ENCODE assay signal across 1 cellular context in the genomic region with DNA sequence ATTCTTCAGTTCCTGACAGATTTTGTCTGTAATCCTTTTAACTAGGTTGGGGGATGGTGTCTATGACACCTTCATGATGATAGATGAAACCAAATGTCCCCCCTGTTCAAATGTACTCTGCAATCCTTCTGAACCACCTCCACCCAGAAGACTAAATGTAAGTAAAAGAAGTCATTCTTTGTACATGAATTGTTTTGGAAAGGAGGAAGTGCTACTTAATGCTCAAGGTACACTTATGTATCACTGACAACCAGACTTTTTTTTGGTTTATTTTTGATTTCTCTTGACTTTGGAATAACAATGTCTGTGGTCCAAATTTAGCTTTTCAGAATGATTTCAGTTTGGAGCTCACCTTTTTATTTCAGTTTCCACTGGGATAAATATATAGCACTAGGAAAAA.
TF ChIP-seq lines count a peak whose summit lies in the region.

No MANE protein-coding gene starts in this region.

TF ChIP-seq in GM23338, 12 proteins besides CTCF, POLR2A, EP300 and RAD21:
- TF ChIP-seq, protein P1, sequence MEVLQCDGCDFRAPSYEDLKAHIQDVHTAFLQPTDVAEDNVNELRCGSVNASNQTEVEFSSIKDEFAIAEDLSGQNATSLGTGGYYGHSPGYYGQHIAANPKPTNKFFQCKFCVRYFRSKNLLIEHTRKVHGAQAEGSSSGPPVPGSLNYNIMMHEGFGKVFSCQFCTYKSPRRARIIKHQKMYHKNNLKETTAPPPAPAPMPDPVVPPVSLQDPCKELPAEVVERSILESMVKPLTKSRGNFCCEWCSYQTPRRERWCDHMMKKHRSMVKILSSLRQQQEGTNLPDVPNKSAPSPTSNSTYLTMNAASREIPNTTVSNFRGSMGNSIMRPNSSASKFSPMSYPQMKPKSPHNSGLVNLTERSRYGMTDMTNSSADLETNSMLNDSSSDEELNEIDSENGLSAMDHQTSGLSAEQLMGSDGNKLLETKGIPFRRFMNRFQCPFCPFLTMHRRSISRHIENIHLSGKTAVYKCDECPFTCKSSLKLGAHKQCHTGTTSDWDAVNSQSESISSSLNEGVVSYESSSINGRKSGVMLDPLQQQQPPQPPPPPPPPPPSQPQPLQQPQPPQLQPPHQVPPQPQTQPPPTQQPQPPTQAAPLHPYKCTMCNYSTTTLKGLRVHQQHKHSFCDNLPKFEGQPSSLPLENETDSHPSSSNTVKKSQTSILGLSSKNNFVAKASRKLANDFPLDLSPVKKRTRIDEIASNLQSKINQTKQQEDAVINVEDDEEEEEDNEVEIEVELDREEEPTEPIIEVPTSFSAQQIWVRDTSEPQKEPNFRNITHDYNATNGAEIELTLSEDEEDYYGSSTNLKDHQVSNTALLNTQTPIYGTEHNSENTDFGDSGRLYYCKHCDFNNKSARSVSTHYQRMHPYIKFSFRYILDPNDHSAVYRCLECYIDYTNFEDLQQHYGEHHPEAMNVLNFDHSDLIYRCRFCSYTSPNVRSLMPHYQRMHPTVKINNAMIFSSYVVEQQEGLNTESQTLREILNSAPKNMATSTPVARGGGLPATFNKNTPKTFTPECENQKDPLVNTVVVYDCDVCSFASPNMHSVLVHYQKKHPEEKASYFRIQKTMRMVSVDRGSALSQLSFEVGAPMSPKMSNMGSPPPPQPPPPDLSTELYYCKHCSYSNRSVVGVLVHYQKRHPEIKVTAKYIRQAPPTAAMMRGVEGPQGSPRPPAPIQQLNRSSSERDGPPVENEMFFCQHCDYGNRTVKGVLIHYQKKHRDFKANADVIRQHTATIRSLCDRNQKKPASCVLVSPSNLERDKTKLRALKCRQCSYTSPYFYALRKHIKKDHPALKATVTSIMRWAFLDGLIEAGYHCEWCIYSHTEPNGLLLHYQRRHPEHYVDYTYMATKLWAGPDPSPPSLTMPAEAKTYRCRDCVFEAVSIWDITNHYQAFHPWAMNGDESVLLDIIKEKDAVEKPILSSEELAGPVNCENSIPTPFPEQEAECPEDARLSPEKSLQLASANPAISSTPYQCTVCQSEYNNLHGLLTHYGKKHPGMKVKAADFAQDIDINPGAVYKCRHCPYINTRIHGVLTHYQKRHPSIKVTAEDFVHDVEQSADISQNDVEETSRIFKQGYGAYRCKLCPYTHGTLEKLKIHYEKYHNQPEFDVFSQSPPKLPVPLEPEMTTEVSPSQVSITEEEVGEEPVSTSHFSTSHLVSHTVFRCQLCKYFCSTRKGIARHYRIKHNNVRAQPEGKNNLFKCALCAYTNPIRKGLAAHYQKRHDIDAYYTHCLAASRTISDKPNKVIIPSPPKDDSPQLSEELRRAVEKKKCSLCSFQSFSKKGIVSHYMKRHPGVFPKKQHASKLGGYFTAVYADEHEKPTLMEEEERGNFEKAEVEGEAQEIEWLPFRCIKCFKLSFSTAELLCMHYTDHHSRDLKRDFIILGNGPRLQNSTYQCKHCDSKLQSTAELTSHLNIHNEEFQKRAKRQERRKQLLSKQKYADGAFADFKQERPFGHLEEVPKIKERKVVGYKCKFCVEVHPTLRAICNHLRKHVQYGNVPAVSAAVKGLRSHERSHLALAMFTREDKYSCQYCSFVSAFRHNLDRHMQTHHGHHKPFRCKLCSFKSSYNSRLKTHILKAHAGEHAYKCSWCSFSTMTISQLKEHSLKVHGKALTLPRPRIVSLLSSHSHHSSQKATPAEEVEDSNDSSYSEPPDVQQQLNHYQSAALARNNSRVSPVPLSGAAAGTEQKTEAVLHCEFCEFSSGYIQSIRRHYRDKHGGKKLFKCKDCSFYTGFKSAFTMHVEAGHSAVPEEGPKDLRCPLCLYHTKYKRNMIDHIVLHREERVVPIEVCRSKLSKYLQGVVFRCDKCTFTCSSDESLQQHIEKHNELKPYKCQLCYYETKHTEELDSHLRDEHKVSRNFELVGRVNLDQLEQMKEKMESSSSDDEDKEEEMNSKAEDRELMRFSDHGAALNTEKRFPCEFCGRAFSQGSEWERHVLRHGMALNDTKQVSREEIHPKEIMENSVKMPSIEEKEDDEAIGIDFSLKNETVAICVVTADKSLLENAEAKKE (CRISPR knock-in tag; IDR thresholded peaks at IDR 0.05), result no peak
- TF ChIP-seq POLR2AphosphoS5 (IDR thresholded peaks at IDR 0.05; ENCODE audit: low read depth) (no peak), STAT1 (IDR thresholded peaks at IDR 0.05; ENCODE audit: unreplicated experiment) (no peak), ZNF331 (CRISPR knock-in tag; IDR thresholded peaks at IDR 0.05; ENCODE audit: low read depth) (no peak), NANOG (IDR thresholded peaks at IDR 0.05; ENCODE audit: borderline replicate concordance) (no peak), EZH2phosphoT487 (IDR thresholded peaks at IDR 0.05; ENCODE audit: unreplicated experiment) (no peak), JUNB (IDR thresholded peaks at IDR 0.05; ENCODE audit: unreplicated experiment) (no peak), CREB1 (CRISPR knock-in tag; IDR thresholded peaks at IDR 0.05; ENCODE audit: low read depth) (no peak), EZH2 (IDR thresholded peaks at IDR 0.05; ENCODE audit: low read depth, unreplicated experiment) (no peak)
- TF ChIP-seq, protein P2, sequence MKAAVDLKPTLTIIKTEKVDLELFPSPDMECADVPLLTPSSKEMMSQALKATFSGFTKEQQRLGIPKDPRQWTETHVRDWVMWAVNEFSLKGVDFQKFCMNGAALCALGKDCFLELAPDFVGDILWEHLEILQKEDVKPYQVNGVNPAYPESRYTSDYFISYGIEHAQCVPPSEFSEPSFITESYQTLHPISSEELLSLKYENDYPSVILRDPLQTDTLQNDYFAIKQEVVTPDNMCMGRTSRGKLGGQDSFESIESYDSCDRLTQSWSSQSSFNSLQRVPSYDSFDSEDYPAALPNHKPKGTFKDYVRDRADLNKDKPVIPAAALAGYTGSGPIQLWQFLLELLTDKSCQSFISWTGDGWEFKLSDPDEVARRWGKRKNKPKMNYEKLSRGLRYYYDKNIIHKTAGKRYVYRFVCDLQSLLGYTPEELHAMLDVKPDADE (IDR thresholded peaks at IDR 0.05), result no peak
- TF ChIP-seq, protein P3, sequence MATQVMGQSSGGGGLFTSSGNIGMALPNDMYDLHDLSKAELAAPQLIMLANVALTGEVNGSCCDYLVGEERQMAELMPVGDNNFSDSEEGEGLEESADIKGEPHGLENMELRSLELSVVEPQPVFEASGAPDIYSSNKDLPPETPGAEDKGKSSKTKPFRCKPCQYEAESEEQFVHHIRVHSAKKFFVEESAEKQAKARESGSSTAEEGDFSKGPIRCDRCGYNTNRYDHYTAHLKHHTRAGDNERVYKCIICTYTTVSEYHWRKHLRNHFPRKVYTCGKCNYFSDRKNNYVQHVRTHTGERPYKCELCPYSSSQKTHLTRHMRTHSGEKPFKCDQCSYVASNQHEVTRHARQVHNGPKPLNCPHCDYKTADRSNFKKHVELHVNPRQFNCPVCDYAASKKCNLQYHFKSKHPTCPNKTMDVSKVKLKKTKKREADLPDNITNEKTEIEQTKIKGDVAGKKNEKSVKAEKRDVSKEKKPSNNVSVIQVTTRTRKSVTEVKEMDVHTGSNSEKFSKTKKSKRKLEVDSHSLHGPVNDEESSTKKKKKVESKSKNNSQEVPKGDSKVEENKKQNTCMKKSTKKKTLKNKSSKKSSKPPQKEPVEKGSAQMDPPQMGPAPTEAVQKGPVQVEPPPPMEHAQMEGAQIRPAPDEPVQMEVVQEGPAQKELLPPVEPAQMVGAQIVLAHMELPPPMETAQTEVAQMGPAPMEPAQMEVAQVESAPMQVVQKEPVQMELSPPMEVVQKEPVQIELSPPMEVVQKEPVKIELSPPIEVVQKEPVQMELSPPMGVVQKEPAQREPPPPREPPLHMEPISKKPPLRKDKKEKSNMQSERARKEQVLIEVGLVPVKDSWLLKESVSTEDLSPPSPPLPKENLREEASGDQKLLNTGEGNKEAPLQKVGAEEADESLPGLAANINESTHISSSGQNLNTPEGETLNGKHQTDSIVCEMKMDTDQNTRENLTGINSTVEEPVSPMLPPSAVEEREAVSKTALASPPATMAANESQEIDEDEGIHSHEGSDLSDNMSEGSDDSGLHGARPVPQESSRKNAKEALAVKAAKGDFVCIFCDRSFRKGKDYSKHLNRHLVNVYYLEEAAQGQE (IDR thresholded peaks at IDR 0.05; ENCODE audit: unreplicated experiment), result no peak
